Comparison of ENCODE assay signal across 11 cellular contexts in genomic region chr19:38073806-38074685, GRCh38.
DNase-seq lines count a peak whose midpoint lies in the region; ATAC-seq, FAIRE-seq and TF ChIP-seq lines count a peak whose summit lies in the region.
"Had no signal": no experiment of that assay in that cellular context is flagged by ENCODE, and none has a peak within 500 bp of the region (broad histone marks: within the 10 kb centered on the region; RNA-seq: fewer than 3 reads in every experiment).

No MANE protein-coding gene starts in this region.

- H3K9me3 ChIP-seq in pancreas, result no peaks in the 10 kb centered on the region

- H3K36me3 ChIP-seq in pancreas, result no peaks in the 10 kb centered on the region

- no peak overlapping the region for H3K27ac ChIP-seq in pancreas

- no peaks in the 10 kb centered on the region for H3K27me3 ChIP-seq in pancreas

- no peak for TF ChIP-seq POLR2A in GM12892 (IDR thresholded peaks at IDR 0.05; ENCODE audit: low read depth, low read length)

- 89% methylated on average over 18 of the region's 18 CpGs for WGBS in pancreas, 2 donors

- ATAC-seq in pancreas (peak in 3 of 4 donors; percentile 35 to 61 (median 60)), HG03108 (IDR thresholded peaks at IDR 0.05; ENCODE audit: unreplicated experiment) (no peak), omental fat pad (ENCODE audit: low FRiP score) (no peak)

- TF ChIP-seq CTCF in D721Med (IDR thresholded peaks at IDR 0.05; ENCODE audit: insufficient read depth, missing control alignments) (peak; percentile 72), fibroblast of villous mesenchyme (IDR thresholded peaks at IDR 0.05; ENCODE audit: insufficient read depth, low read depth, low read length) (peak; percentile 49), pancreas (IDR thresholded peaks at IDR 0.05) (no peak), omental fat pad (IDR thresholded peaks at IDR 0.05) (no peak)

- no peaks in the 10 kb centered on the region for H3K4me1 ChIP-seq in pancreas

- intact Hi-C loops in pancreas (cut with DNase I), result no loop called here

- DNase-seq in D721Med (ENCODE audit: insufficient read length, low spot score) (peak; percentile 85), NCI-H510A treated with DMSO at 0.1 percent for 48 hours (lab: John Stamatoyannopoulos, UW) (peak; percentile 53), fibroblast of villous mesenchyme (ENCODE audit: low read depth) (peak; percentile 62), pancreas (peak in 2 of 6 donors; percentile 7 to 10), NCI-H2029 (lab: John Stamatoyannopoulos, UW) (no peak), GM12892 (ENCODE audit: insufficient read length) (no peak), omental fat pad (ENCODE audit: low spot score) (no peak)
- DNase-seq: DMS53; stimulated activated CD4-positive, alpha-beta T cell treated with anti-CD3 and anti-CD28 coated beads, Interleukin-12 subunit alpha, Interleukin-12 subunit beta, amount 100 ng/mL, for 4 hours had no signal

- peak; percentile 95 for FAIRE-seq in D721Med (lab: Jason Lieb, UNC)
- no peak for FAIRE-seq in pancreas (lab: Jason Lieb, UNC)
- FAIRE-seq in GM12892 (lab: Jason Lieb, UNC), result no peak
- FAIRE-seq: TTC549 had no signal

- H3K4me3 ChIP-seq in fibroblast of villous mesenchyme (ENCODE audit: low read depth, low read length) (no peak overlapping the region), pancreas (no peak overlapping the region)

Comparison
In these comparisons a context has a peak if more than half of its experiments do, and no peak if none do; other contexts are left out.
1. DNase-seq: peak in D721Med (single experiment), NCI-H510A treated with DMSO at 0.1 percent for 48 hours (single experiment) and fibroblast of villous mesenchyme (single experiment); none in NCI-H2029 (single experiment), GM12892 (single experiment) and omental fat pad (single experiment).
2. CTCF ChIP-seq: peak in D721Med (single experiment) and fibroblast of villous mesenchyme (single experiment); none in pancreas (0 of 4) and omental fat pad (0 of 3).
3. ATAC-seq: peak in pancreas (3 of 4); none in HG03108 (single experiment) and omental fat pad (single experiment).